ENCODE assay signal across 10 cellular contexts in the genomic region with DNA sequence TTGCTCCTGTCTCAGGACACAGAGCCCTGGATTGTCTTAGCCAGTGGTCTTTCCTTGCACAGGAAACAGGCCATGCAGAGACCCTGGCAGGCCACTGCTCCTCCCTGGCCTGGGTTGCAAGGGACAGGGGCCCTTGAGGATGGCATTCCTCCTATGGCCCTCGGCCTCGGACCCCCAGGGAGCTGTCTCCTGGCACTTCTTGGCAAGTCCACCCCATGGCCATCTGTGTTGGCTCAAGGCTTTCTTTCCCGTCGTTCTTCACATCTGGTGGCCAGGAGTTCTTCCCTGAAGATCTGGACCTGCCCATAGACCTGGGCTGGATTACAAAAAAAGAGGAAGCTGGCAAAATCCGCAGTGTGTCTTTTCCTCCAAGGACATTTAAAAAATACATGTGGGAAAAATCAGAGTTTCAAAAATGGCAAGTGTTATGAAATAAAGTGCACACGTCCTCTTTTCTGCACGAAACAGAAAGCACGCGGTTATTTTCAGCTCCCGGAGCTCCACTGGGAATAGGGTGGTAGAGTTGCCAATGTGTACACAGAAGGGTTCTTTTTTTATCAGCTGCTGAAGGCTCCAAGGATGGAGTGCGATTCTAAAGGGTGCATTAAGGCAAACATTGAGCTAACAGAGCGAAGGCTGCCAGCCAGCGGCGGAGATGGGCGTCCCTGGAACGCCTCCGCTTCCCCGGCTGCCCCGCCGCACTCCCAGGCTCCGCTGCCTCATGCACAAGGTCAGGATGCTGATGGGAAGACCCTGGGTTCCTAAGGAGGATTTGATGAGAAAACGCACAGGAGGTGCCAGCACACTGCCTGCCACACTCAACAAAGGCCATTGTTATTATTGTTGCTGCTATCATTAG.
DNase-seq lines count a peak whose midpoint lies in the region; ATAC-seq and TF ChIP-seq lines count a peak whose summit lies in the region.
"Had no signal": no experiment of that assay in that cellular context is flagged by ENCODE, and none has a peak within 500 bp of the region (broad histone marks: within the 10 kb centered on the region; RNA-seq: fewer than 3 reads in every experiment).

No MANE protein-coding gene starts in this region.

- POLR2A ChIA-PET in CD4-positive, alpha-beta memory T cell (lab: Charles Lee; ENCODE audit: partially characterized antibody): no interaction called here

- CTCF ChIA-PET in CD4-positive, alpha-beta memory T cell (lab: Charles Lee; ENCODE audit: partially characterized antibody): no interaction called here

- no peaks in the 10 kb centered on the region for H3K9me3 Mint-ChIP-seq in CD4-positive, alpha-beta memory T cell
- H3K9me3 Mint-ChIP-seq: activated naive CD4-positive, alpha-beta T cell treated with anti-CD3 and anti-CD28 coated beads, Interleukin-2, amount 50 U/mL, for 72 hours had no signal

- H3K4me3 Mint-ChIP-seq in CD4-positive, alpha-beta memory T cell: no peak overlapping the region

- H3K27ac ChIP-seq in heart left ventricle (peak overlapping the region in 10 of 12 donors; percentile 6 to 70 (median 45)), gastrocnemius medialis (peak overlapping the region in 2 of 4 donors; percentile 40 to 66)
- no peak overlapping the region for H3K27ac ChIP-seq in CD4-positive, alpha-beta memory T cell (ENCODE audit: low read depth, low read length)
- H3K27ac ChIP-seq: parathyroid adenoma had no signal

- peaks cover 0 to 2% of the 10 kb centered on the region in 2 donors for H3K27me3 Mint-ChIP-seq in CD4-positive, alpha-beta memory T cell

- no peak overlapping the region for H3K27ac Mint-ChIP-seq in CD4-positive, alpha-beta memory T cell
- H3K27ac Mint-ChIP-seq: activated naive CD4-positive, alpha-beta T cell treated with anti-CD3 and anti-CD28 coated beads, Interleukin-2, amount 50 U/mL, for 72 hours had no signal

- H3K27me3 ChIP-seq in heart left ventricle (no peaks in the 10 kb centered on the region), gastrocnemius medialis (no peaks in the 10 kb centered on the region)
- H3K27me3 ChIP-seq in CD4-positive, alpha-beta memory T cell (ENCODE audit: insufficient read depth, low read length): no peaks in the 10 kb centered on the region

- TF ChIP-seq POLR2A in heart left ventricle (IDR thresholded peaks at IDR 0.05) (no peak), gastrocnemius medialis (IDR thresholded peaks at IDR 0.05) (no peak)

- H3K4me3 ChIP-seq in heart left ventricle (peak overlapping the region in 6 of 12 donors; percentile 13 to 29 (median 20)), gastrocnemius medialis (peak overlapping the region in 3 of 4 donors; percentile 26 to 53 (median 34))
- no peak overlapping the region for H3K4me3 ChIP-seq in CD4-positive, alpha-beta memory T cell (ENCODE audit: low read length in 2 of 2)

- H3K36me3 ChIP-seq in heart left ventricle: no peaks in the 10 kb centered on the region
- H3K36me3 ChIP-seq in gastrocnemius medialis: no peaks in the 10 kb centered on the region
- H3K36me3 ChIP-seq in CD4-positive, alpha-beta memory T cell (ENCODE audit: insufficient read depth, low read length): no peaks in the 10 kb centered on the region

- no peaks in the 10 kb centered on the region for H3K4me1 Mint-ChIP-seq in CD4-positive, alpha-beta memory T cell

- H3K9me3 ChIP-seq in heart left ventricle (no peaks in the 10 kb centered on the region), gastrocnemius medialis (no peaks in the 10 kb centered on the region)
- no peaks in the 10 kb centered on the region for H3K9me3 ChIP-seq in CD4-positive, alpha-beta memory T cell (ENCODE audit: control insufficient read depth in 1 of 2, low read length in 2 of 2)

- ATAC-seq in heart left ventricle: peak in 3 of 4 donors; percentile 19 to 49 (median 46)
- ATAC-seq in gastrocnemius medialis: peak; percentile 63 to 69
- no peak for ATAC-seq in GM19452 (IDR thresholded peaks at IDR 0.05; ENCODE audit: unreplicated experiment)
- ATAC-seq: activated naive CD4-positive, alpha-beta T cell treated with anti-CD3 and anti-CD28 coated beads, Interleukin-2, amount 50 U/mL, for 72 hours had no signal

- TF ChIP-seq CTCF in heart left ventricle (IDR thresholded peaks at IDR 0.05): no peak
- no peak for TF ChIP-seq CTCF in gastrocnemius medialis (IDR thresholded peaks at IDR 0.05 in 4 of 5, conservative IDR thresholded peaks at IDR 0.05 in 1 of 5)

- peaks cover 0 to 37% (median 16%) of the 10 kb centered on the region in 12 donors for H3K4me1 ChIP-seq in heart left ventricle
- peaks cover 13 to 29% of the 10 kb centered on the region in 2 donors for H3K4me1 ChIP-seq in gastrocnemius medialis
- H3K4me1 ChIP-seq in CD4-positive, alpha-beta memory T cell (ENCODE audit: insufficient read depth, low read length): no peaks in the 10 kb centered on the region
- H3K4me1 ChIP-seq: parathyroid adenoma had no signal

- DNase-seq in DMS79 treated with DMSO at 0.1 percent for 48 hours (lab: John Stamatoyannopoulos, UW) (peak; percentile 45), SK-MEL-5 (ENCODE audit: low read depth, low spot score) (peak; percentile 78), heart left ventricle (peak in 1 of 5 donors; percentile 47), gastrocnemius medialis (no peak)
- DNase-seq in CD4-positive, alpha-beta memory T cell: no peak
- no peak for DNase-seq in activated CD4-positive, alpha-beta T cell treated with anti-CD3 and anti-CD28 coated beads for 4 hours
- DNase-seq in activated effector memory CD4-positive, alpha-beta T cell treated with anti-CD3 and anti-CD28 coated beads, Interleukin-2, amount 50 U/mL, for 16 hours: no peak

- H3K36me3 Mint-ChIP-seq in CD4-positive, alpha-beta memory T cell: no peaks in the 10 kb centered on the region
- H3K36me3 Mint-ChIP-seq: activated naive CD4-positive, alpha-beta T cell treated with anti-CD3 and anti-CD28 coated beads, Interleukin-2, amount 50 U/mL, for 72 hours had no signal

- 58 to 67% (median 64%) methylated on average over 22 of the region's 22 CpGs for WGBS in heart left ventricle, 4 donors

- intact Hi-C loops in heart left ventricle (cut with DNase I): no loop called here
- intact Hi-C loops in gastrocnemius medialis (cut with DNase I; ENCODE audit: low total_unique reads): no loop called here
- intact Hi-C loops in CD4-positive, alpha-beta memory T cell (cut with micrococcal nuclease): no loop called here

- in situ Hi-C loops in SK-MEL-5 (cut with HindIII; ENCODE audit: low pct_unique_long_range_greater_than_20kb, low sequenced_read_pairs) (no loop called here), gastrocnemius medialis (cut with MboI; ENCODE audit: low sequenced_read_pairs in 4 of 4) (no loop called here)

Comparison
In these comparisons a context has a peak if more than half of its experiments do, and no peak if none do; other contexts are left out.
1. DNase-seq: peak in DMS79 treated with DMSO at 0.1 percent for 48 hours (single experiment) and SK-MEL-5 (single experiment); none in gastrocnemius medialis (0 of 2), CD4-positive, alpha-beta memory T cell (0 of 5), activated CD4-positive, alpha-beta T cell treated with anti-CD3 and anti-CD28 coated beads for 4 hours (0 of 2) and activated effector memory CD4-positive, alpha-beta T cell treated with anti-CD3 and anti-CD28 coated beads, Interleukin-2, amount 50 U/mL, for 16 hours (single experiment).
2. H3K4me3 ChIP-seq: peak in gastrocnemius medialis (3 of 4); none in CD4-positive, alpha-beta memory T cell (0 of 2).